Comparison of ENCODE assay signal across 1 cellular context in the genomic region with DNA sequence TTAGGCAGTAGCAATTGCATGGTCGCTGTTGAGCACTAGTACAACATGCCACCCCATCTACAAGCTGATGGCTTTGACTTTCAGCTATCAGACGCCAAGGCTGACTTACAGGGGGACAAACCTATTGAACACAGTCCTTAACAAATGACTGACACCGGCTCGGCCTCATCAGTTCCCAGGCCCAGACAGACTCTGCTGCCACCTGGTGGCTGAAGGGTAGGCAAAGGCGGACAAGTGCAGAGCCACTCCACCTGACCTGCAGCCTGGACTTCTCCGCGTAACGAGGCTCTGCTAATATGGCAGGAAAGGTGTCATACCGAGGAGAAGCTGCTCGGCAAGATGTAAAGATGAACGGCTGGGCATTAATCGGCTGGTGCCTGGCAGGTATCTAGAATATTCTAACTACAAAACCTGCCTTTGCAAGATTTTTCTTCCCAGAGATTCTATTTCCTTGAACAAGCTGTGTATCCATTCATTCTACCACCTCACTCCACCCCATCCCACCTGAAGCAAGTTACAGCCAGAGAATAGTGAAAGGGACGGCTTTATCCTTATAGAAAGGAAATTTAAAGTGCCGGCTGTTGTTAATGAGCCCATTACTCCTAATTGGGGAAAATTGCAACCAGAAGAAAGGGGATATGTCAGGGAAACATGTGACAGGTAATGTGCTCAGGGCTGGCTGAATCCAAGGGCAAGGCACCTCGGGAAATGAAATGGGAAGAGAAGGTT.
TF ChIP-seq lines count a peak whose summit lies in the region.

No MANE protein-coding gene starts in this region.

TF ChIP-seq in H1, 55 proteins besides CTCF, POLR2A, EP300 and RAD21 (continued from another document):
- TF ChIP-seq, protein P1, sequence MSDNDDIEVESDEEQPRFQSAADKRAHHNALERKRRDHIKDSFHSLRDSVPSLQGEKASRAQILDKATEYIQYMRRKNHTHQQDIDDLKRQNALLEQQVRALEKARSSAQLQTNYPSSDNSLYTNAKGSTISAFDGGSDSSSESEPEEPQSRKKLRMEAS (IDR thresholded peaks at IDR 0.05): peak; percentile 76
